In the genomic region with DNA sequence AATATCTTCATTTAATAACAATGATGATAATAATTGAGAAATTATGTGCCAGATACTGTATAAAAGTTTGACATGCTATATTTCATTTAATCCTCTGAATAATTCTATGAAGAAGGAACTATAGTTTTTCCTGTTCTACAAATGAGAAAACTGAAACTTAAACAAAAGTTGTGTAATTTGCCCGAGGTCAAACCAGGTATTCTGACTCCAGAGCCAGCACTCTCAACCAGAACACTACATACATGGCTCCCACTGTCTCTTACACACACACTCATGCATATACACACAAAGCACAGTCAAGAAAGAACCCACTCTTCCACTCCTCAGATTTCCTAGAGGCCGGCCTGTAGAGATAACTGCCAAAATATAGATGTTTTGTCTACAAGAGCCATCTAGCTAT, we compare ENCODE assay signal across 21 cellular contexts.
"Had no signal": no experiment of that assay in that cellular context is flagged by ENCODE, and none has a peak within 500 bp of the region (broad histone marks: within the 10 kb centered on the region; RNA-seq: fewer than 3 reads in every experiment).

No MANE protein-coding gene starts in this region.

- H3K4me3 ChIP-seq: colonic mucosa, esophagus squamous epithelium, gastrocnemius medialis, heart right ventricle, left ventricle myocardium inferior, lower lobe of right lung, mucosa of descending colon had no signal

- ATAC-seq: effector memory CD8-positive, alpha-beta T cell; gastrocnemius medialis; heart right ventricle; left cardiac atrium; lower lobe of right lung; mucosa of descending colon had no signal

- H3K4me1 ChIP-seq: colonic mucosa, gastrocnemius medialis, left ventricle myocardium inferior, lower lobe of right lung had no signal

- DNase-seq: colonic mucosa; cortex of kidney; effector CD8-positive, alpha-beta T cell; effector memory CD8-positive, alpha-beta T cell; endodermal cell; esophagus squamous epithelium; foreskin fibroblast; foreskin melanocyte; gastrocnemius medialis; glutamatergic neuron; head of caudate nucleus; heart right ventricle; hippocampal formation; left cardiac atrium; left ventricle myocardium inferior; lower lobe of right lung; mesenchymal stem cell; mucosa of descending colon; naive B cell had no signal

- H3K27ac Mint-ChIP-seq: dendritic cell treated with granulocyte-macrophage colony-stimulating factor and Interleukin-4, amounts not matched to agents 40 ng/mL and 50 ng/mL, for 4 days; effector memory CD8-positive, alpha-beta T cell; endodermal cell; mesothelial cell of epicardium; naive B cell had no signal

- H3K9me3 ChIP-seq: colonic mucosa, esophagus squamous epithelium, gastrocnemius medialis, lower lobe of right lung had no signal

- H3K27me3 ChIP-seq: colonic mucosa, esophagus squamous epithelium, gastrocnemius medialis, heart right ventricle had no signal

- H3K36me3 ChIP-seq: colonic mucosa, esophagus squamous epithelium, gastrocnemius medialis, heart right ventricle, left ventricle myocardium inferior, lower lobe of right lung had no signal

- H3K27ac ChIP-seq: colonic mucosa, gastrocnemius medialis, heart right ventricle, left ventricle myocardium inferior, lower lobe of right lung had no signal

- H3K4me1 Mint-ChIP-seq: endodermal cell had no signal

- H3K36me3 Mint-ChIP-seq: mesothelial cell of epicardium had no signal

- H3K4me3 Mint-ChIP-seq: dendritic cell treated with granulocyte-macrophage colony-stimulating factor and Interleukin-4, amounts not matched to agents 40 ng/mL and 50 ng/mL, for 4 days; effector memory CD8-positive, alpha-beta T cell; endodermal cell; mesothelial cell of epicardium; naive B cell had no signal

- H3K27me3 Mint-ChIP-seq: dendritic cell treated with granulocyte-macrophage colony-stimulating factor and Interleukin-4, amounts not matched to agents 40 ng/mL and 50 ng/mL, for 4 days; effector memory CD8-positive, alpha-beta T cell had no signal
